ENCODE assay signal across 18 cellular contexts in genomic region chrX:19193584-19193983, GRCh38.
"Had no signal": no experiment of that assay in that cellular context is flagged by ENCODE, and none has a peak within 500 bp of the region (broad histone marks: within the 10 kb centered on the region; RNA-seq: fewer than 3 reads in every experiment).

No MANE protein-coding gene starts in this region.

- H3K36me3 ChIP-seq: cardiac muscle cell, upper lobe of right lung had no signal

- ATAC-seq: activated CD4-positive, alpha-beta T cell treated with anti-CD3 and anti-CD28 coated beads for 36 hours; upper lobe of right lung had no signal

- DNase-seq: activated CD4-positive, alpha-beta T cell treated with anti-CD3 and anti-CD28 coated beads for 36 hours; activated CD4-positive, alpha-beta T cell treated with anti-CD3 and anti-CD28 coated beads, Interleukin-2, amount 50 U/mL, for 48 hours; activated gamma-delta T cell treated with Interleukin-2 at 50 U/mL for 16 hours; dermis blood vessel endothelial cell; foreskin melanocyte; hypothalamus; stimulated activated CD4-positive, alpha-beta T cell treated with anti-CD3 and anti-CD28 coated beads, Interleukin-12 subunit alpha, Interleukin-12 subunit beta, amount 100 ng/mL, for 4 hours; stimulated activated CD4-positive, alpha-beta T cell treated with anti-CD3 and anti-CD28 coated beads, Interleukin-1b, Interleukin-23, amount 100 ng/mL, for 48 hours; stimulated activated CD8-positive, alpha-beta memory T cell treated with anti-CD3 and anti-CD28 coated beads, Interleukin-4, amount 100 ng/mL, for 48 hours; stimulated activated naive CD4-positive, alpha-beta T cell; upper lobe of right lung had no signal

- H3K27ac Mint-ChIP-seq: activated CD4-positive, alpha-beta T cell treated with anti-CD3 and anti-CD28 coated beads for 36 hours; activated naive CD8-positive, alpha-beta T cell; mesothelial cell of epicardium had no signal

- H3K9me3 Mint-ChIP-seq: natural killer cell treated with Interleukin-12 subunit alpha and Interleukin-12 subunit beta and Interleukin-15 and Interleukin-18, amount 100 ng/mL, for 72 hours had no signal

- H3K27me3 ChIP-seq: cardiac muscle cell, upper lobe of right lung had no signal

- H3K4me3 Mint-ChIP-seq: activated CD4-positive, alpha-beta T cell treated with anti-CD3 and anti-CD28 coated beads for 36 hours; activated naive CD8-positive, alpha-beta T cell; mesothelial cell of epicardium; natural killer cell treated with Interleukin-12 subunit alpha and Interleukin-12 subunit beta and Interleukin-15 and Interleukin-18, amount 100 ng/mL, for 72 hours had no signal

- H3K36me3 Mint-ChIP-seq: mesothelial cell of epicardium; natural killer cell treated with Interleukin-12 subunit alpha and Interleukin-12 subunit beta and Interleukin-15 and Interleukin-18, amount 100 ng/mL, for 72 hours had no signal

- H3K4me1 ChIP-seq: upper lobe of right lung had no signal

- H3K27ac ChIP-seq: cardiac muscle cell, epithelial cell of prostate, upper lobe of right lung had no signal

- FAIRE-seq: keratinocyte had no signal

- H3K4me3 ChIP-seq: cardiac muscle cell, lung, upper lobe of right lung had no signal

- H3K9me3 ChIP-seq: upper lobe of right lung had no signal

- H3K4me1 Mint-ChIP-seq: activated CD4-positive, alpha-beta T cell treated with anti-CD3 and anti-CD28 coated beads for 36 hours had no signal

- H3K27me3 Mint-ChIP-seq: activated naive CD8-positive, alpha-beta T cell had no signal
